Comparison of ENCODE assay signal across 29 cellular contexts in genomic region chr11:134367781-134368180, GRCh38. TPM values are rescaled to one million over a fixed set of nuclear protein-coding genes. Genes with fewer than 3 reads are reported as not detected.
"Had no signal": no experiment of that assay in that cellular context is flagged by ENCODE, and none has a peak within 500 bp of the region (broad histone marks: within the 10 kb centered on the region; RNA-seq: fewer than 3 reads in every experiment).

No MANE protein-coding gene starts in this region.

- H3K4me1 Mint-ChIP-seq: activated B cell treated with CpG ODN at 0.5 μM for 24 hours; activated T-helper 17 cell treated with anti-CD3 and anti-CD28 coated beads, Interleukin-2, amount 50 U/mL, for 72 hours; naive B cell; neural crest cell had no signal

- H3K4me3 Mint-ChIP-seq: activated B cell treated with CpG ODN at 0.5 μM for 24 hours; activated CD8-positive, alpha-beta T cell treated with anti-CD3 and anti-CD28 coated beads for 36 hours; activated T-cell treated with anti-CD3 and anti-CD28 coated beads, Interleukin-2, amount 50 U/mL, for 4 hours; activated T-helper 17 cell treated with anti-CD3 and anti-CD28 coated beads, Interleukin-2, amount 50 U/mL, for 72 hours; effector memory CD8-positive, alpha-beta T cell; neural crest cell; stimulated activated naive CD8-positive, alpha-beta T cell treated with anti-CD3 and anti-CD28 coated beads, Interleukin-15, Interleukin-2, amounts not matched to agents 100 ng/mL and 50 ng/mL, for 24 hours; T-helper 2 cell treated with Interferon-gamma antibody and Interleukin-4, amounts not matched to agents 5 μg/mL and 100 μg/mL, for 36 hours had no signal

- H3K36me3 Mint-ChIP-seq: naive B cell had no signal

- DNase-seq: activated B cell treated with CpG ODN at 0.5 μM for 24 hours; activated CD4-positive, alpha-beta T cell treated with anti-CD3 and anti-CD28 coated beads, Interleukin-2, amount 50 U/mL, for 1 hour; activated CD8-positive, alpha-beta T cell treated with anti-CD3 and anti-CD28 coated beads for 36 hours; activated gamma-delta T cell treated with Interleukin-2 at 50 U/mL for 16 hours; activated naive CD4-positive, alpha-beta T cell treated with anti-CD3 and anti-CD28 coated beads, Interleukin-2, amount 50 U/mL, for 16 hours; activated T-cell treated with anti-CD3 and anti-CD28 coated beads, Interleukin-2, amount 50 U/mL, for 4 hours; amniotic stem cell; brain microvascular endothelial cell; cortex of kidney; effector memory CD8-positive, alpha-beta T cell; erythroblast; gastrocnemius medialis; left colon; naive B cell; nucleus accumbens; stimulated activated CD4-positive, alpha-beta T cell treated with anti-CD3 and anti-CD28 coated beads, Interleukin-12 subunit alpha, Interleukin-12 subunit beta, amount 100 ng/mL, for 4 hours; stimulated activated CD4-positive, alpha-beta T cell treated with anti-CD3 and anti-CD28 coated beads, Interleukin-4, amount 100 ng/mL, for 1 hour; T-helper 1 cell; trophoblast cell; uterus had no signal

- H3K27ac Mint-ChIP-seq: activated B cell treated with CpG ODN at 0.5 μM for 24 hours; activated CD8-positive, alpha-beta T cell treated with anti-CD3 and anti-CD28 coated beads for 36 hours; activated T-helper 17 cell treated with anti-CD3 and anti-CD28 coated beads, Interleukin-2, amount 50 U/mL, for 72 hours; naive B cell; stimulated activated naive CD8-positive, alpha-beta T cell treated with anti-CD3 and anti-CD28 coated beads, Interleukin-15, Interleukin-2, amounts not matched to agents 100 ng/mL and 50 ng/mL, for 24 hours; T-helper 2 cell treated with Interferon-gamma antibody and Interleukin-4, amounts not matched to agents 5 μg/mL and 100 μg/mL, for 36 hours had no signal

- H3K9me3 ChIP-seq: gastrocnemius medialis, right atrium auricular region, thoracic aorta, uterus had no signal

- H3K27me3 Mint-ChIP-seq: activated CD8-positive, alpha-beta T cell treated with anti-CD3 and anti-CD28 coated beads for 36 hours; activated T-helper 17 cell treated with anti-CD3 and anti-CD28 coated beads, Interleukin-2, amount 50 U/mL, for 72 hours; naive B cell; stimulated activated naive CD8-positive, alpha-beta T cell treated with anti-CD3 and anti-CD28 coated beads, Interleukin-15, Interleukin-2, amounts not matched to agents 100 ng/mL and 50 ng/mL, for 24 hours had no signal

- H3K4me3 ChIP-seq: gastrocnemius medialis, hepatocyte, lung, right atrium auricular region, thoracic aorta, uterus had no signal

- H3K27me3 ChIP-seq: brain microvascular endothelial cell, gastrocnemius medialis, hepatocyte, right atrium auricular region, uterus had no signal

- H3K36me3 ChIP-seq: brain microvascular endothelial cell, gastrocnemius medialis, right atrium auricular region, thoracic aorta, uterus had no signal

- H3K4me1 ChIP-seq: gastrocnemius medialis, right atrium auricular region, uterus had no signal

- H3K9me3 Mint-ChIP-seq: activated B cell treated with CpG ODN at 0.5 μM for 24 hours; activated CD8-positive, alpha-beta T cell treated with anti-CD3 and anti-CD28 coated beads for 36 hours; activated T-cell treated with anti-CD3 and anti-CD28 coated beads, Interleukin-2, amount 50 U/mL, for 4 hours; activated T-helper 17 cell treated with anti-CD3 and anti-CD28 coated beads, Interleukin-2, amount 50 U/mL, for 72 hours; effector memory CD8-positive, alpha-beta T cell; neural crest cell; stimulated activated naive CD8-positive, alpha-beta T cell treated with anti-CD3 and anti-CD28 coated beads, Interleukin-15, Interleukin-2, amounts not matched to agents 100 ng/mL and 50 ng/mL, for 24 hours; T-helper 2 cell treated with Interferon-gamma antibody and Interleukin-4, amounts not matched to agents 5 μg/mL and 100 μg/mL, for 36 hours had no signal

RNA-seq across cellular contexts. Expression of gene B3GAT1, which starts 44.3 kb away (rescaled TPM):
- total RNA-seq: activated B cell treated with CpG ODN at 0.5 μM for 24 hours, pulmonary artery endothelial cell had no signal
